17 cellular contexts compared by ENCODE assay signal in genomic region chr5:115657883-115658233, GRCh38. TPM values are rescaled to one million over a fixed set of nuclear protein-coding genes. Genes with fewer than 3 reads are reported as not detected.
DNase-seq lines count a peak whose midpoint lies in the region; ATAC-seq and TF ChIP-seq lines count a peak whose summit lies in the region.
"Had no signal": no experiment of that assay in that cellular context is flagged by ENCODE, and none has a peak within 500 bp of the region (broad histone marks: within the 10 kb centered on the region; RNA-seq: fewer than 3 reads in every experiment).

No MANE protein-coding gene starts in this region.

- H3K9ac ChIP-seq in GM23248 (no peak overlapping the region), skeletal muscle satellite cell (ENCODE audit: low read depth, low read length) (no peak overlapping the region)

- H3K27me3 ChIP-seq in GM23248 (replicated peaks; ENCODE audit: insufficient read depth) = no peaks in the 10 kb centered on the region
- H3K27me3 ChIP-seq in RWPE2 (ENCODE audit: insufficient read depth, poor library complexity, severe bottlenecking) = peaks cover 5% of the 10 kb centered on the region
- no peaks in the 10 kb centered on the region for H3K27me3 ChIP-seq in skeletal muscle satellite cell (ENCODE audit: control insufficient read depth, insufficient read depth, low read length)
- H3K27me3 ChIP-seq in gastrocnemius medialis = no peaks in the 10 kb centered on the region
- H3K27me3 ChIP-seq in effector memory CD4-positive, alpha-beta T cell (replicated peaks; ENCODE audit: control insufficient read depth, insufficient read depth, low read length, poor library complexity, severe bottlenecking) = no peaks in the 10 kb centered on the region
- H3K27me3 ChIP-seq: colonic mucosa, Peyer's patch, thyroid gland had no signal

- H3K4me3 ChIP-seq in GM23248 (no peak overlapping the region), RWPE2 (ENCODE audit: severe bottlenecking) (no peak overlapping the region), skeletal muscle satellite cell (ENCODE audit: low read length) (no peak overlapping the region), gastrocnemius medialis (no peak overlapping the region)
- no peak overlapping the region for H3K4me3 ChIP-seq in effector memory CD4-positive, alpha-beta T cell (ENCODE audit: insufficient read depth, low read depth, low read length, poor library complexity, severe bottlenecking)
- H3K4me3 ChIP-seq: colonic mucosa, Peyer's patch, thyroid gland had no signal

- H3K36me3 ChIP-seq in GM23248 (ENCODE audit: low read depth) (no peaks in the 10 kb centered on the region), RWPE2 (ENCODE audit: low read depth) (no peaks in the 10 kb centered on the region), skeletal muscle satellite cell (ENCODE audit: insufficient read depth, low read length) (no peaks in the 10 kb centered on the region), gastrocnemius medialis (no peaks in the 10 kb centered on the region)
- H3K36me3 ChIP-seq in effector memory CD4-positive, alpha-beta T cell (ENCODE audit: control insufficient read depth, insufficient read depth, low read length) = no peaks in the 10 kb centered on the region
- H3K36me3 ChIP-seq: colonic mucosa, Peyer's patch, thyroid gland had no signal

- no peaks in the 10 kb centered on the region for H3K9me2 ChIP-seq in GM23248 (ENCODE audit: insufficient read depth)

- 13 to 14% methylated on average over 2 of the region's 2 CpGs for WGBS in GM23248 (ENCODE audit: low coverage in 1 of 2, low lambda C conversion rate in 2 of 2, missing lambda C conversion rate in 2 of 2), 2 experiments

- TF ChIP-seq POLR2A in gastrocnemius medialis (IDR thresholded peaks at IDR 0.05) = no peak

- H3K9me3 ChIP-seq in GM23248 (ENCODE audit: low read depth) (no peaks in the 10 kb centered on the region), RWPE2 (ENCODE audit: severe bottlenecking) (peaks cover 2% of the 10 kb centered on the region), skeletal muscle satellite cell (replicated peaks; ENCODE audit: low read length) (no peaks in the 10 kb centered on the region), gastrocnemius medialis (no peaks in the 10 kb centered on the region)
- H3K9me3 ChIP-seq in effector memory CD4-positive, alpha-beta T cell (ENCODE audit: control insufficient read depth, low read length) = no peaks in the 10 kb centered on the region
- H3K9me3 ChIP-seq: Caco-2, colonic mucosa, Peyer's patch, thyroid gland had no signal

- ATAC-seq in RWPE2 (ENCODE audit: low read depth) = peak; percentile 99
- ATAC-seq in GM19452 (IDR thresholded peaks at IDR 0.05; ENCODE audit: unreplicated experiment) = no peak
- ATAC-seq in gastrocnemius medialis = no peak
- ATAC-seq: left ventricle myocardium superior had no signal

- DNase-seq in GM23248 = peak; percentile 91
- no peak for DNase-seq in RWPE2 (ENCODE audit: low spot score)
- peak; percentile 62 for DNase-seq in fibroblast of gingiva (ENCODE audit: low read depth)
- DNase-seq in globus pallidus (ENCODE audit: low spot score) = no peak
- DNase-seq in gastrocnemius medialis = no peak
- DNase-seq in effector memory CD4-positive, alpha-beta T cell = no peak
- DNase-seq: activated naive CD4-positive, alpha-beta T cell treated with anti-CD3 and anti-CD28 coated beads for 36 hours; Caco-2; colonic mucosa; glutamatergic neuron; GOT3; left ventricle myocardium superior; Peyer's patch; thyroid gland had no signal

- TF ChIP-seq CTCF in RWPE2 (IDR thresholded peaks at IDR 0.05; ENCODE audit: poor library complexity, severe bottlenecking) = no peak
- TF ChIP-seq CTCF in gastrocnemius medialis (IDR thresholded peaks at IDR 0.05 in 4 of 5, conservative IDR thresholded peaks at IDR 0.05 in 1 of 5) = no peak

- H2AFZ ChIP-seq in GM23248 = no peak overlapping the region

- H3K4me2 ChIP-seq in GM23248 (ENCODE audit: unreplicated experiment) = peak overlapping the region; percentile 58
- peak overlapping the region; percentile 25 for H3K4me2 ChIP-seq in skeletal muscle satellite cell (ENCODE audit: low read length)

- H3K4me1 ChIP-seq in GM23248 (ENCODE audit: insufficient read depth) = peaks cover 18% of the 10 kb centered on the region
- peaks cover 10% of the 10 kb centered on the region for H3K4me1 ChIP-seq in RWPE2 (ENCODE audit: insufficient read depth, poor library complexity, severe bottlenecking)
- peaks cover 12% of the 10 kb centered on the region for H3K4me1 ChIP-seq in skeletal muscle satellite cell (ENCODE audit: control insufficient read depth, insufficient read depth, low read length)
- H3K4me1 ChIP-seq in gastrocnemius medialis = no peaks in the 10 kb centered on the region
- no peaks in the 10 kb centered on the region for H3K4me1 ChIP-seq in effector memory CD4-positive, alpha-beta T cell (ENCODE audit: control insufficient read depth, insufficient read depth, low read length, poor library complexity, severe bottlenecking)
- H3K4me1 ChIP-seq: Caco-2, colonic mucosa, Peyer's patch had no signal

- no peaks in the 10 kb centered on the region for H4K20me1 ChIP-seq in GM23248 (ENCODE audit: insufficient read depth)

- in situ Hi-C loops in GM23248 (cut with MboI) (no loop called here), gastrocnemius medialis (cut with MboI; ENCODE audit: low sequenced_read_pairs in 4 of 4) (no loop called here)

- H3K79me2 ChIP-seq in GM23248 (ENCODE audit: insufficient read depth) = no peaks in the 10 kb centered on the region

- peak overlapping the region; percentile 30; the same call in 1 of the 2 replicates for H3K27ac ChIP-seq in GM23248
- H3K27ac ChIP-seq in RWPE2 (ENCODE audit: poor library complexity, severe bottlenecking) = no peak overlapping the region
- H3K27ac ChIP-seq in gastrocnemius medialis = no peak overlapping the region
- H3K27ac ChIP-seq in effector memory CD4-positive, alpha-beta T cell (ENCODE audit: insufficient read depth, low read length, poor library complexity, severe bottlenecking) = no peak overlapping the region
- H3K27ac ChIP-seq: colonic mucosa, Peyer's patch, thyroid gland had no signal

- intact Hi-C loops in gastrocnemius medialis (cut with DNase I; ENCODE audit: low total_unique reads) = no loop called here

- H3F3A ChIP-seq in GM23248 (ENCODE audit: insufficient read depth) = peaks cover 18% of the 10 kb centered on the region

RNA-seq across cellular contexts. Expression of gene TMED7, which starts 32.0 kb away (rescaled TPM):
- total RNA-seq in GM23248 (2014; rRNA removed; shearing (Covaris generic)) = 152 and 163 TPM in 2 replicates
- polyA plus RNA-seq in GM23248 (2016; fragmentation: Nextera tagmentation; extraction: Ambion mirVana) = 97.7 and 98.7 TPM in 2 replicates
- total RNA-seq in skeletal muscle satellite cell (2012; rRNA removed) = 135 and 149 TPM in 2 replicates
- 100 to 1,000 TPM in 1 of 4 donors, 10 to 100 TPM in 3; 53.1 to 122 (median 68.6) TPM for total RNA-seq in gastrocnemius medialis

RNA-seq across cellular contexts. Expression of gene TICAM2, which starts 55.6 kb away (rescaled TPM):
- total RNA-seq in GM23248 (2014; rRNA removed; shearing (Covaris generic)) = 1.9 and 12.3 TPM in 2 replicates
- 11.3 and 14.1 TPM in 2 replicates for polyA plus RNA-seq in GM23248 (2016; fragmentation: Nextera tagmentation; extraction: Ambion mirVana)
- 4.8 and 7.4 TPM in 2 replicates for total RNA-seq in skeletal muscle satellite cell (2012; rRNA removed)
- 1 to 10 TPM in 1 of 4 donors, under 1 TPM in 3; 0.59 to 1.3 (median 0.78) TPM for total RNA-seq in gastrocnemius medialis
- polyA plus RNA-seq: neural cell had no signal

Comparison
In these comparisons a context has a peak if more than half of its experiments do, and no peak if none do; other contexts are left out.
1. DNase-seq: peak in GM23248 (single experiment) and fibroblast of gingiva (single experiment); none in RWPE2 (single experiment), globus pallidus (single experiment), gastrocnemius medialis (0 of 2) and effector memory CD4-positive, alpha-beta T cell (0 of 3).